Comparison of ENCODE assay signal across 8 cellular contexts in the genomic region with DNA sequence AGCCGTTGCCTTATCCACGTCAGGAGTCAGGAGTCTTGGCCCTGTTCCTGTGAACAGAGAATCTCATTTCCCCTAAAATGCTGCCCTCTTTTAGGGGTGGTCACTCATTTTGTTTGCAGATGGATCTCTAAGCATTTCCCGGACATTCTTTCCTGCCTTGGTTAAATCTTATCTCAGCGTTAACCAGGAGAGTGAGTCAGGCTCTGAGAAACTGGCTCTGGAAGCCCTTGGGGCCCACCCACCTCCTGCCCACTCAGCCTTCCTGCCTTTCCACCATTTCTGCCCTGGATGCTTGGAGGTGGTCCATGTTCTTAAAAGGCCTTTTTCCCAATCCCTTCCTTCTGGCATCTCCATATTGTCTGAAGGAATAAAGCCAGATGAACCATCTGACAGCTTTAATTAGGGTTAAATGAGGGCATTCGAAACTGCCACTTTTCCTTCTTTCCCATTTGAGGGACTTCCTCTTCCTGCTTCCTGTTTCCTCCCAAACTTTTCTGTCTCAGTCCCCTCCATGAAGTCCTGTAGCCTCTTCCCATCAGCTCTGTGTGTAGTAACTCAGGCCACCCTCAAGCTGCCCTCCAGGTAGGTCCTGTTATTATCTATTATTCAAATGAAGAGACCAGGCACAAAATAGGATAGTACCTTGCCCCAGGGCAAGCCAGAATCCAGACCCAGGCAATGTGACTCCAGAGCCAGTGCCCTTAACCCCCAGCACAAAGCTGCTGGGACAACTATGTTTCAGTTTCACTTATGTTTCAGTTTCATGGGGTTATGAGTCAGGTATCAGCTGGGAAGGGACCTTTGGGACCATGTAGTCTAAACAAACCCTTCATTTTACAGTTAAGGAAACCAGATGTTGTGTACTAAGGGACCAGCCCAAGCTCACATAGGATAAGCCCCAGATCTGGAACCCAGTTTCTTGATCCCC. TPM values are rescaled to one million over a fixed set of nuclear protein-coding genes. Genes with fewer than 3 reads are reported as not detected.
DNase-seq lines count a peak whose midpoint lies in the region; ATAC-seq, FAIRE-seq and TF ChIP-seq lines count a peak whose summit lies in the region.

No MANE protein-coding gene starts in this region.

- ATAC-seq in A549 = no peak
- peak; percentile 95 for ATAC-seq in GM18520 (IDR thresholded peaks at IDR 0.05; ENCODE audit: unreplicated experiment)
- ATAC-seq in HG03025 (IDR thresholded peaks at IDR 0.05; ENCODE audit: low FRiP score, unreplicated experiment) = peak; percentile 71
- peak; percentile 22; the same call in 1 of the 3 replicates for ATAC-seq in RWPE2 (ENCODE audit: low read depth)
- no peak for ATAC-seq in esophagus mucosa

- 68% methylated on average over 5 of the region's 5 CpGs for WGBS in A549 (ENCODE audit: missing lambda C conversion rate)

- TF ChIP-seq RAD21 in A549 (conservative IDR thresholded peaks at IDR 0.05 in 1 of 2, IDR thresholded peaks at IDR 0.05 in 1 of 2) = no peak

- H3K27me3 ChIP-seq in RWPE2 (ENCODE audit: insufficient read depth, poor library complexity, severe bottlenecking) (no peaks in the 10 kb centered on the region), parathyroid adenoma (ENCODE audit: control insufficient read depth, insufficient read depth, low read length) (no peaks in the 10 kb centered on the region)

- POLR2A ChIA-PET in A549 (lab: Yijun Ruan, JAX) = no interaction called here

- no peak for TF ChIP-seq POLR2A in A549 (IDR thresholded peaks at IDR 0.05; ENCODE audit: low read length)

- DNase-seq in A549 (ENCODE audit: low read depth in 1 of 2, low spot score in 1 of 2) (no peak), RWPE2 (ENCODE audit: low spot score) (no peak), dermis microvascular lymphatic vessel endothelial cell (ENCODE audit: low read depth in 2 of 2) (peak; percentile 40 to 66), inferior parietal cortex (ENCODE audit: extremely low spot score) (no peak)

- TF ChIP-seq CTCF in A549 (IDR thresholded peaks at IDR 0.05) (no peak), RWPE2 (IDR thresholded peaks at IDR 0.05; ENCODE audit: poor library complexity, severe bottlenecking) (no peak), parathyroid adenoma (IDR thresholded peaks at IDR 0.05) (no peak)

- no peak for TF ChIP-seq EP300 in A549 (IDR thresholded peaks at IDR 0.05)

- no peaks in the 10 kb centered on the region for H3K79me2 ChIP-seq in parathyroid adenoma

- H3K4me2 ChIP-seq in A549 = peak overlapping the region; percentile 4; the same call in 1 of the 3 replicates
- no peak overlapping the region for H3K4me2 ChIP-seq in parathyroid adenoma (ENCODE audit: low read length)

- H3K4me3 ChIP-seq in A549 (no peak overlapping the region), RWPE2 (ENCODE audit: severe bottlenecking) (no peak overlapping the region), parathyroid adenoma (ENCODE audit: low read depth, low read length) (no peak overlapping the region)

- peaks cover 5% of the 10 kb centered on the region; the same call in 1 of the 2 replicates for H3K36me3 ChIP-seq in RWPE2 (ENCODE audit: low read depth)
- no peaks in the 10 kb centered on the region for H3K36me3 ChIP-seq in parathyroid adenoma (ENCODE audit: control insufficient read depth, insufficient read depth, low read length)

- no peak for FAIRE-seq in A549 (lab: Jason Lieb, UNC)

- peak overlapping the region; percentile 47 for H2AFZ ChIP-seq in parathyroid adenoma

- H3K27ac ChIP-seq in A549 = 0 out of 6 replicates have a peak overlapping the region, but pooled peaks of 1 of the 2 experiments have one; percentile 0
- peak overlapping the region; percentile 95 for H3K27ac ChIP-seq in RWPE2 (ENCODE audit: poor library complexity, severe bottlenecking)
- H3K27ac ChIP-seq in parathyroid adenoma = no peak overlapping the region

- H3K9ac ChIP-seq in parathyroid adenoma = no peak overlapping the region

- CTCF ChIA-PET in A549 (lab: Yijun Ruan, JAX) = interaction anchor here (1.5 to 2.5 kb wide), 3 partner anchors 9 to 129 kb away, joined by 4 to 12 read pairs (median 12); no protein-coding TSS in a partner anchor

- peaks cover 25% of the 10 kb centered on the region for H3K4me1 ChIP-seq in A549
- peaks cover 68% of the 10 kb centered on the region for H3K4me1 ChIP-seq in RWPE2 (ENCODE audit: insufficient read depth, poor library complexity, severe bottlenecking)
- peaks cover 26% of the 10 kb centered on the region for H3K4me1 ChIP-seq in parathyroid adenoma

- no peaks in the 10 kb centered on the region for H3K9me3 ChIP-seq in A549
- no peaks in the 10 kb centered on the region for H3K9me3 ChIP-seq in RWPE2 (ENCODE audit: severe bottlenecking)
- H3K9me3 ChIP-seq in parathyroid adenoma (ENCODE audit: control insufficient read depth, low read length) = no peaks in the 10 kb centered on the region

TF ChIP-seq in A549, 52 proteins besides CTCF, POLR2A, EP300 and RAD21:
- no peak for TF ChIP-seq MAFK (IDR thresholded peaks at IDR 0.05; ENCODE audit: partially characterized antibody)
- TF ChIP-seq, protein P1, sequence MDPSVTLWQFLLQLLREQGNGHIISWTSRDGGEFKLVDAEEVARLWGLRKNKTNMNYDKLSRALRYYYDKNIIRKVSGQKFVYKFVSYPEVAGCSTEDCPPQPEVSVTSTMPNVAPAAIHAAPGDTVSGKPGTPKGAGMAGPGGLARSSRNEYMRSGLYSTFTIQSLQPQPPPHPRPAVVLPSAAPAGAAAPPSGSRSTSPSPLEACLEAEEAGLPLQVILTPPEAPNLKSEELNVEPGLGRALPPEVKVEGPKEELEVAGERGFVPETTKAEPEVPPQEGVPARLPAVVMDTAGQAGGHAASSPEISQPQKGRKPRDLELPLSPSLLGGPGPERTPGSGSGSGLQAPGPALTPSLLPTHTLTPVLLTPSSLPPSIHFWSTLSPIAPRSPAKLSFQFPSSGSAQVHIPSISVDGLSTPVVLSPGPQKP (IDR thresholded peaks at IDR 0.05; ENCODE audit: low read depth, low read length) = no peak
- TF ChIP-seq JUN (IDR thresholded peaks at IDR 0.05) = no peak
- TF ChIP-seq, protein P2, sequence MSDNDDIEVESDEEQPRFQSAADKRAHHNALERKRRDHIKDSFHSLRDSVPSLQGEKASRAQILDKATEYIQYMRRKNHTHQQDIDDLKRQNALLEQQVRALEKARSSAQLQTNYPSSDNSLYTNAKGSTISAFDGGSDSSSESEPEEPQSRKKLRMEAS (IDR thresholded peaks at IDR 0.05) = no peak
- TF ChIP-seq KDM1A (IDR thresholded peaks at IDR 0.05; ENCODE audit: low read depth) = no peak
- TF ChIP-seq HDAC2 (IDR thresholded peaks at IDR 0.05) = no peak
- TF ChIP-seq RARB (CRISPR knock-in tag; IDR thresholded peaks at IDR 0.05) = no peak
- TF ChIP-seq ZNF302 (CRISPR knock-in tag; IDR thresholded peaks at IDR 0.05) = no peak
- no peak for TF ChIP-seq CBX8 (IDR thresholded peaks at IDR 0.05)
- no peak for TF ChIP-seq MAZ (IDR thresholded peaks at IDR 0.05; ENCODE audit: borderline replicate concordance, low read depth, low read length)
- TF ChIP-seq CHD4 (IDR thresholded peaks at IDR 0.05; ENCODE audit: borderline replicate concordance) = no peak
- TF ChIP-seq RNF2 (IDR thresholded peaks at IDR 0.05; ENCODE audit: borderline replicate concordance, low read depth) = no peak
- no peak for TF ChIP-seq NR3C1 (IDR thresholded peaks at IDR 0.05)
- TF ChIP-seq, protein P3, sequence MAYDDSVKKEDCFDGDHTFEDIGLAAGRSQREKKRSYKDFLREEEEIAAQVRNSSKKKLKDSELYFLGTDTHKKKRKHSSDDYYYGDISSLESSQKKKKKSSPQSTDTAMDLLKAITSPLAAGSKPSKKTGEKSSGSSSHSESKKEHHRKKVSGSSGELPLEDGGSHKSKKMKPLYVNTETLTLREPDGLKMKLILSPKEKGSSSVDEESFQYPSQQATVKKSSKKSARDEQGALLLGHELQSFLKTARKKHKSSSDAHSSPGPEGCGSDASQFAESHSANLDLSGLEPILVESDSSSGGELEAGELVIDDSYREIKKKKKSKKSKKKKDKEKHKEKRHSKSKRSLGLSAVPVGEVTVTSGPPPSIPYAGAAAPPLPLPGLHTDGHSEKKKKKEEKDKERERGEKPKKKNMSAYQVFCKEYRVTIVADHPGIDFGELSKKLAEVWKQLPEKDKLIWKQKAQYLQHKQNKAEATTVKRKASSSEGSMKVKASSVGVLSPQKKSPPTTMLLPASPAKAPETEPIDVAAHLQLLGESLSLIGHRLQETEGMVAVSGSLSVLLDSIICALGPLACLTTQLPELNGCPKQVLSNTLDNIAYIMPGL (CRISPR knock-in tag; IDR thresholded peaks at IDR 0.05; ENCODE audit: borderline replicate concordance) = no peak
- TF ChIP-seq, protein P4, sequence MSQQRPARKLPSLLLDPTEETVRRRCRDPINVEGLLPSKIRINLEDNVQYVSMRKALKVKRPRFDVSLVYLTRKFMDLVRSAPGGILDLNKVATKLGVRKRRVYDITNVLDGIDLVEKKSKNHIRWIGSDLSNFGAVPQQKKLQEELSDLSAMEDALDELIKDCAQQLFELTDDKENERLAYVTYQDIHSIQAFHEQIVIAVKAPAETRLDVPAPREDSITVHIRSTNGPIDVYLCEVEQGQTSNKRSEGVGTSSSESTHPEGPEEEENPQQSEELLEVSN (IDR thresholded peaks at IDR 0.05; ENCODE audit: borderline replicate concordance, low read depth) = no peak
- TF ChIP-seq FOSB (CRISPR knock-in tag; IDR thresholded peaks at IDR 0.05) = no peak
- no peak for TF ChIP-seq MYC (IDR thresholded peaks at IDR 0.05; ENCODE audit: borderline replicate concordance, low read length)
- TF ChIP-seq HOXB13 (CRISPR knock-in tag; IDR thresholded peaks at IDR 0.05; ENCODE audit: low read depth) = no peak
- TF ChIP-seq ZSCAN20 (CRISPR knock-in tag; IDR thresholded peaks at IDR 0.05) = no peak

RNA-seq across cellular contexts. Expression of a gene that starts 9.7 kb away (rescaled TPM):
- polyA plus RNA-seq in A549 (2011; rRNA removed) (1.1 and 1.2 TPM in 2 replicates), A549 (2017; fragmentation: RNase III; extraction: RNeasy Plus Mini Kit Qiagen cat#74134 plus additional on column Dnase treatment) (0.32 to 0.42 TPM (median 0.37 TPM) in 3 replicates)
- 0.53 and 0.56 TPM in 2 replicates for polyA plus RNA-seq in A549 (2012; cell fraction: cytosol; rRNA removed)
- 0.74 and 2.2 TPM in 2 replicates for polyA plus RNA-seq in A549 (2012; cell fraction: nucleus; rRNA removed)
- 1.6 and 2.4 TPM in 2 replicates for polyA minus RNA-seq in A549 (2011; rRNA and poly(A)+ RNA removed)
- total RNA-seq in dermis microvascular lymphatic vessel endothelial cell (2.5 and 3.0 TPM in 2 replicates), esophagus mucosa (37.4 TPM)

Comparison
In these comparisons a context has a peak if more than half of its experiments do, and no peak if none do; other contexts are left out.
1. ATAC-seq: peak in GM18520 (single experiment), HG03025 (single experiment) and RWPE2 (single experiment); none in A549 (0 of 2) and esophagus mucosa (single experiment).
2. DNase-seq: peak in dermis microvascular lymphatic vessel endothelial cell (2 of 2); none in A549 (0 of 2), RWPE2 (single experiment) and inferior parietal cortex (single experiment).